ENCODE assay signal across 2 cellular contexts in genomic region chr3:196712514-196713413, GRCh38.
TF ChIP-seq lines count a peak whose summit lies in the region.

No MANE protein-coding gene starts in this region.

TF ChIP-seq in SK-N-SH treated with all-trans-retinoic acid at 6 μM for 48 hours, 23 proteins besides CTCF, POLR2A, EP300 and RAD21:
- TF ChIP-seq ZNF8 (CRISPR knock-in tag; IDR thresholded peaks at IDR 0.05) (no peak), TOX (CRISPR knock-in tag; IDR thresholded peaks at IDR 0.05; ENCODE audit: borderline replicate concordance) (no peak), TSHZ2 (CRISPR knock-in tag; IDR thresholded peaks at IDR 0.05) (0 out of 2 replicates have a peak, but pooled peaks have one; percentile 9), TCF4 (CRISPR knock-in tag; IDR thresholded peaks at IDR 0.05; ENCODE audit: borderline replicate concordance) (no peak), ISL1 (CRISPR knock-in tag; IDR thresholded peaks at IDR 0.05) (no peak), BACH2 (CRISPR knock-in tag; IDR thresholded peaks at IDR 0.05; ENCODE audit: borderline replicate concordance) (no peak), ARNTL (CRISPR knock-in tag; IDR thresholded peaks at IDR 0.05; ENCODE audit: borderline replicate concordance, low read depth) (no peak), ESRRG (CRISPR knock-in tag; IDR thresholded peaks at IDR 0.05) (no peak), PPARA (CRISPR knock-in tag; IDR thresholded peaks at IDR 0.05; ENCODE audit: borderline replicate concordance) (no peak)

TF ChIP-seq in GM12878, 131 proteins besides CTCF, POLR2A, EP300 and RAD21 (continues in another document):
- TF ChIP-seq BHLHE40 (IDR thresholded peaks at IDR 0.05; ENCODE audit: borderline replicate concordance in 1 of 2, low read depth in 2 of 2, low read length in 1 of 2) (peak in 1 of 2 experiments; percentile 85; a peak in 1 of 4 replicates), LARP7 (IDR thresholded peaks at IDR 0.05) (peak; percentile 15; the same call in 1 of the 2 replicates), MTA2 (IDR thresholded peaks at IDR 0.05; ENCODE audit: low read depth) (no peak), MYB (IDR thresholded peaks at IDR 0.05; ENCODE audit: borderline replicate concordance, low read depth, low read length) (no peak), BRCA1 (IDR thresholded peaks at IDR 0.05; ENCODE audit: low read depth, low read length) (no peak), RB1 (IDR thresholded peaks at IDR 0.05; ENCODE audit: borderline replicate concordance) (0 out of 2 replicates have a peak, but pooled peaks have one; percentile 14), NR2C2 (IDR thresholded peaks at IDR 0.05; ENCODE audit: borderline replicate concordance, control insufficient read depth, insufficient read length, low read depth) (no peak), ZNF384 (IDR thresholded peaks at IDR 0.05; ENCODE audit: borderline replicate concordance, low read depth, low read length) (no peak), RBBP5 (conservative IDR thresholded peaks at IDR 0.05) (no peak), FOXM1 (IDR thresholded peaks at IDR 0.05; ENCODE audit: low read depth, low read length) (no peak), TCF12 (IDR thresholded peaks at IDR 0.05; ENCODE audit: low read depth, low read length) (no peak), SMAD1 (IDR thresholded peaks at IDR 0.05; ENCODE audit: low read depth, partially characterized antibody) (no peak), FOXK2 (IDR thresholded peaks at IDR 0.05) (no peak), NBN (IDR thresholded peaks at IDR 0.05) (no peak), KDM1A (IDR thresholded peaks at IDR 0.05; ENCODE audit: borderline replicate concordance) (no peak), FOS (IDR thresholded peaks at IDR 0.05; ENCODE audit: borderline replicate concordance, extremely low read depth, insufficient read length) (no peak), IRF4 (IDR thresholded peaks at IDR 0.05; ENCODE audit: low read depth, low read length) (no peak), ZNF217 (IDR thresholded peaks at IDR 0.05) (peak; percentile 86; the same call in 1 of the 2 replicates), ZNF687 (IDR thresholded peaks at IDR 0.05) (no peak; the same call in 1 of the 2 replicates), CEBPZ (IDR thresholded peaks at IDR 0.05; ENCODE audit: low read depth, low read length) (no peak), MEF2B (IDR thresholded peaks at IDR 0.05; ENCODE audit: partially characterized antibody, poor library complexity, severe bottlenecking) (no peak), WRNIP1 (IDR thresholded peaks at IDR 0.05; ENCODE audit: borderline replicate concordance, low read depth, low read length) (no peak), SIX5 (IDR thresholded peaks at IDR 0.05; ENCODE audit: low read depth, low read length, severe bottlenecking) (no peak), CBFB (IDR thresholded peaks at IDR 0.05; ENCODE audit: low read depth) (no peak), ATF3 (IDR thresholded peaks at IDR 0.05; ENCODE audit: borderline replicate concordance, extremely low read depth, low read depth, low read length) (no peak), ZSCAN29 (IDR thresholded peaks at IDR 0.05) (0 out of 2 replicates have a peak, but pooled peaks have one; percentile 69), USF1 (IDR thresholded peaks at IDR 0.05; ENCODE audit: borderline replicate concordance, extremely low read length, insufficient read depth, low read depth, low read length) (no peak), HDAC2 (IDR thresholded peaks at IDR 0.05) (no peak), REST (IDR thresholded peaks at IDR 0.05; ENCODE audit: low read depth, low read length) (no peak), EGR1 (IDR thresholded peaks at IDR 0.05; ENCODE audit: borderline replicate concordance in 1 of 2, low read depth in 2 of 2, low read length in 2 of 2) (0 out of 3 replicates have a peak, but pooled peaks of 1 of the 2 experiments have one; percentile 33), HSF1 (IDR thresholded peaks at IDR 0.05; ENCODE audit: low read depth, low read length) (no peak), BACH1 (IDR thresholded peaks at IDR 0.05; ENCODE audit: borderline replicate concordance) (peak; percentile 16; the same call in 1 of the 2 replicates), DPF2 (IDR thresholded peaks at IDR 0.05) (peak; percentile 17; the same call in 1 of the 2 replicates), CBX3 (IDR thresholded peaks at IDR 0.05; ENCODE audit: borderline replicate concordance, low read depth) (no peak)
- TF ChIP-seq, protein P1, sequence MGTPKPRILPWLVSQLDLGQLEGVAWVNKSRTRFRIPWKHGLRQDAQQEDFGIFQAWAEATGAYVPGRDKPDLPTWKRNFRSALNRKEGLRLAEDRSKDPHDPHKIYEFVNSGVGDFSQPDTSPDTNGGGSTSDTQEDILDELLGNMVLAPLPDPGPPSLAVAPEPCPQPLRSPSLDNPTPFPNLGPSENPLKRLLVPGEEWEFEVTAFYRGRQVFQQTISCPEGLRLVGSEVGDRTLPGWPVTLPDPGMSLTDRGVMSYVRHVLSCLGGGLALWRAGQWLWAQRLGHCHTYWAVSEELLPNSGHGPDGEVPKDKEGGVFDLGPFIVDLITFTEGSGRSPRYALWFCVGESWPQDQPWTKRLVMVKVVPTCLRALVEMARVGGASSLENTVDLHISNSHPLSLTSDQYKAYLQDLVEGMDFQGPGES (IDR thresholded peaks at IDR 0.05), result no peak
- TF ChIP-seq, protein P2, sequence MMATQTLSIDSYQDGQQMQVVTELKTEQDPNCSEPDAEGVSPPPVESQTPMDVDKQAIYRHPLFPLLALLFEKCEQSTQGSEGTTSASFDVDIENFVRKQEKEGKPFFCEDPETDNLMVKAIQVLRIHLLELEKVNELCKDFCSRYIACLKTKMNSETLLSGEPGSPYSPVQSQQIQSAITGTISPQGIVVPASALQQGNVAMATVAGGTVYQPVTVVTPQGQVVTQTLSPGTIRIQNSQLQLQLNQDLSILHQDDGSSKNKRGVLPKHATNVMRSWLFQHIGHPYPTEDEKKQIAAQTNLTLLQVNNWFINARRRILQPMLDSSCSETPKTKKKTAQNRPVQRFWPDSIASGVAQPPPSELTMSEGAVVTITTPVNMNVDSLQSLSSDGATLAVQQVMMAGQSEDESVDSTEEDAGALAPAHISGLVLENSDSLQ (IDR thresholded peaks at IDR 0.05), result peak; percentile 70
- TF ChIP-seq, protein P3, sequence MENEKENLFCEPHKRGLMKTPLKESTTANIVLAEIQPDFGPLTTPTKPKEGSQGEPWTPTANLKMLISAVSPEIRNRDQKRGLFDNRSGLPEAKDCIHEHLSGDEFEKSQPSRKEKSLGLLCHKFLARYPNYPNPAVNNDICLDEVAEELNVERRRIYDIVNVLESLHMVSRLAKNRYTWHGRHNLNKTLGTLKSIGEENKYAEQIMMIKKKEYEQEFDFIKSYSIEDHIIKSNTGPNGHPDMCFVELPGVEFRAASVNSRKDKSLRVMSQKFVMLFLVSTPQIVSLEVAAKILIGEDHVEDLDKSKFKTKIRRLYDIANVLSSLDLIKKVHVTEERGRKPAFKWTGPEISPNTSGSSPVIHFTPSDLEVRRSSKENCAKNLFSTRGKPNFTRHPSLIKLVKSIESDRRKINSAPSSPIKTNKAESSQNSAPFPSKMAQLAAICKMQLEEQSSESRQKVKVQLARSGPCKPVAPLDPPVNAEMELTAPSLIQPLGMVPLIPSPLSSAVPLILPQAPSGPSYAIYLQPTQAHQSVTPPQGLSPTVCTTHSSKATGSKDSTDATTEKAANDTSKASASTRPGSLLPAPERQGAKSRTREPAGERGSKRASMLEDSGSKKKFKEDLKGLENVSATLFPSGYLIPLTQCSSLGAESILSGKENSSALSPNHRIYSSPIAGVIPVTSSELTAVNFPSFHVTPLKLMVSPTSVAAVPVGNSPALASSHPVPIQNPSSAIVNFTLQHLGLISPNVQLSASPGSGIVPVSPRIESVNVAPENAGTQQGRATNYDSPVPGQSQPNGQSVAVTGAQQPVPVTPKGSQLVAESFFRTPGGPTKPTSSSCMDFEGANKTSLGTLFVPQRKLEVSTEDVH (IDR thresholded peaks at IDR 0.05; ENCODE audit: low read depth, partially characterized antibody), result no peak
